In the genomic region with DNA sequence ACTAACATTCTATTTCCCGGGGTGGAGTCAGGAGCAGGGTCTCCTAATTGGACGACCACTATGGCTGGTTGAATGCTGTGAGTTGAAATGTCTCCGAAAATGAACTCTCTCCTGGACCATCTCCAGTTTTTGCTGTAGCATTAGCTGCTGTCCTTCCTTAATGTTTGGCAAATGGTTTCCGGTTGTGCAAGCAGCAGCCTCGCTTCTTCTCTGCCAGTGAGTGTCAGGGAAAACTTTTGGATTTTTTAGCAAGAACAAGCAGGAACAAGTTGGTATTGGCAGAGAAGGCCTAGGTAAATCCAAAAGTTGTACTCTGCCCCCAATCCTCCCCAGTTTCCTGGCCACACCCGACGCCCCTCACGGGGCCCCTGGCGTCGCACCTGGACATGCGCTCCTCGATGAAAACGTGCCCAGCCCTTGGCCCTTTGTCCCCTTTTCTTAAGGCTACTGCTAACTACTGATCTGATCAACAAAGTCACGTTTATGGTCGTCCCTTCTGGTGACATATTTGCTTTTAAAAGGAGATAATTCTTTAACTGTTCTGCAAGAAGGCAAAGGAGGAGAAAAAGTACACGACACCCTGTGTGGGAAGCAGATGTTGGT, we compare ENCODE assay signal across 28 cellular contexts.
DNase-seq lines count a peak whose midpoint lies in the region; ATAC-seq and TF ChIP-seq lines count a peak whose summit lies in the region.
"Had no signal": no experiment of that assay in that cellular context is flagged by ENCODE, and none has a peak within 500 bp of the region (broad histone marks: within the 10 kb centered on the region; RNA-seq: fewer than 3 reads in every experiment).

No MANE protein-coding gene starts in this region.

- no peaks in the 10 kb centered on the region for H3K36me3 Mint-ChIP-seq in MCF 10A (ENCODE audit: insufficient read depth, unreplicated experiment)
- H3K36me3 Mint-ChIP-seq: activated naive CD4-positive, alpha-beta T cell treated with anti-CD3 and anti-CD28 coated beads, Interleukin-2, amount 50 U/mL, for 72 hours; IgD-negative memory B cell had no signal

- no peaks in the 10 kb centered on the region for H3K36me3 ChIP-seq in mucosa of descending colon (ENCODE audit: low read depth)
- H3K36me3 ChIP-seq in suprapubic skin: no peaks in the 10 kb centered on the region
- H3K36me3 ChIP-seq: BLaER1 treated with 17β-estradiol and CSF1 and Interleukin-3, amounts not matched to agents 10 nM and 100 nM; heart right ventricle; neutrophil; Peyer's patch; upper lobe of right lung; WERI-Rb-1 had no signal

- H3K9me3 ChIP-seq in mucosa of descending colon (no peaks in the 10 kb centered on the region), suprapubic skin (no peaks in the 10 kb centered on the region)
- H3K9me3 ChIP-seq: BLaER1 treated with 17β-estradiol and CSF1 and Interleukin-3, amounts not matched to agents 10 nM and 100 nM; heart right ventricle; neutrophil; Peyer's patch; upper lobe of right lung had no signal

- peak; percentile 83 for ATAC-seq in mucosa of descending colon
- no peak for ATAC-seq in esophagus mucosa
- no peak for ATAC-seq in HG03108 (IDR thresholded peaks at IDR 0.05; ENCODE audit: unreplicated experiment)
- ATAC-seq: activated naive CD4-positive, alpha-beta T cell treated with anti-CD3 and anti-CD28 coated beads, Interleukin-2, amount 50 U/mL, for 72 hours; GM12878; HCT116; heart right ventricle; naive thymus-derived CD4-positive, alpha-beta T cell; upper lobe of right lung had no signal

- intact Hi-C loops in MCF 10A (cut with micrococcal nuclease): no loop called here
- intact Hi-C loops in mucosa of descending colon (cut with DNase I, micrococcal nuclease): no loop called here

- H3K27me3 Mint-ChIP-seq in MCF 10A (ENCODE audit: insufficient read depth, unreplicated experiment): no peaks in the 10 kb centered on the region
- H3K27me3 Mint-ChIP-seq: IgD-negative memory B cell had no signal

- H3K27me3 ChIP-seq in suprapubic skin: no peaks in the 10 kb centered on the region
- H3K27me3 ChIP-seq: BLaER1 treated with 17β-estradiol and CSF1 and Interleukin-3, amounts not matched to agents 10 nM and 100 nM; heart right ventricle; neutrophil; Peyer's patch; upper lobe of right lung had no signal

- BruUV-seq in MCF 10A (replicated peaks; lab: Mats Ljungman, UMichigan): no TSS peak

- no peak overlapping the region for H3K4me3 Mint-ChIP-seq in MCF 10A (ENCODE audit: unreplicated experiment)
- H3K4me3 Mint-ChIP-seq: IgD-negative memory B cell; naive thymus-derived CD4-positive, alpha-beta T cell; T-helper 2 cell treated with Interferon-gamma antibody and Interleukin-4, amounts not matched to agents 5 μg/mL and 100 μg/mL, for 36 hours had no signal

- WGBS in suprapubic skin: 46% methylated on average over 16 of the region's 16 CpGs

- no peaks in the 10 kb centered on the region for H3K9me3 Mint-ChIP-seq in MCF 10A (ENCODE audit: unreplicated experiment)
- H3K9me3 Mint-ChIP-seq: activated naive CD4-positive, alpha-beta T cell treated with anti-CD3 and anti-CD28 coated beads, Interleukin-2, amount 50 U/mL, for 72 hours; activated T-helper 2 cell treated with anti-CD3 and anti-CD28 coated beads, Interferon-gamma antibody, Interleukin-2, Interleukin-4, amounts not matched to agents 10 μg/mL and 5 μg/mL and 100 μg/mL, durations not matched to agents 14 hours and 24 hours and 36 hours; IgD-negative memory B cell; T-helper 2 cell treated with Interferon-gamma antibody and Interleukin-4, amounts not matched to agents 5 μg/mL and 100 μg/mL, for 36 hours had no signal

- H3K4me3 ChIP-seq in fibroblast of pulmonary artery (replicated peaks; ENCODE audit: low read depth, low read length) (no peak overlapping the region), mucosa of descending colon (no peak overlapping the region), suprapubic skin (no peak overlapping the region)
- H3K4me3 ChIP-seq: BLaER1 treated with 17β-estradiol and CSF1 and Interleukin-3, amounts not matched to agents 10 nM and 100 nM; GM12878; heart right ventricle; Peyer's patch; upper lobe of right lung had no signal

- no peak for TF ChIP-seq POLR2A in suprapubic skin (IDR thresholded peaks at IDR 0.05)

- peak overlapping the region; percentile 28 for H3K27ac ChIP-seq in suprapubic skin
- H3K27ac ChIP-seq: neutrophil, upper lobe of right lung, WERI-Rb-1 had no signal

- H3K27ac Mint-ChIP-seq in MCF 10A (ENCODE audit: low read depth, unreplicated experiment): peak overlapping the region; percentile 64
- H3K27ac Mint-ChIP-seq: activated naive CD4-positive, alpha-beta T cell treated with anti-CD3 and anti-CD28 coated beads, Interleukin-2, amount 50 U/mL, for 72 hours; activated T-helper 2 cell treated with anti-CD3 and anti-CD28 coated beads, Interferon-gamma antibody, Interleukin-2, Interleukin-4, amounts not matched to agents 10 μg/mL and 5 μg/mL and 100 μg/mL, durations not matched to agents 14 hours and 24 hours and 36 hours; IgD-negative memory B cell; progenitor cell of endocrine pancreas; T-helper 2 cell treated with Interferon-gamma antibody and Interleukin-4, amounts not matched to agents 5 μg/mL and 100 μg/mL, for 36 hours had no signal

- no peak for TF ChIP-seq CTCF in MCF 10A (IDR thresholded peaks at IDR 0.05; ENCODE audit: unreplicated experiment)
- TF ChIP-seq CTCF in fibroblast of pulmonary artery (IDR thresholded peaks at IDR 0.05; ENCODE audit: low read length, missing control alignments): no peak
- TF ChIP-seq CTCF in mucosa of descending colon (IDR thresholded peaks at IDR 0.05): no peak
- no peak for TF ChIP-seq CTCF in suprapubic skin (IDR thresholded peaks at IDR 0.05)

- peaks cover 5% of the 10 kb centered on the region for H3K4me1 ChIP-seq in mucosa of descending colon (ENCODE audit: low read depth)
- peaks cover 59% of the 10 kb centered on the region for H3K4me1 ChIP-seq in suprapubic skin

- peaks cover 37% of the 10 kb centered on the region for H3K4me1 Mint-ChIP-seq in MCF 10A (ENCODE audit: insufficient read depth, unreplicated experiment)

- POLR2A ChIA-PET in MCF 10A (lab: Yijun Ruan, JAX): interaction anchor here (0.9 kb wide), 1 partner anchor 53 kb away, joined by 3 read pairs; no protein-coding TSS in a partner anchor

- no peak for TF ChIP-seq EP300 in suprapubic skin (IDR thresholded peaks at IDR 0.05)

- CTCF ChIA-PET in MCF 10A (lab: Yijun Ruan, JAX): interaction anchor here (0.7 kb wide), 1 partner anchor 8 kb away, joined by 3 read pairs; no protein-coding TSS in a partner anchor

- DNase-seq in MCF 10A (ENCODE audit: unreplicated experiment) (peak; percentile 72), fibroblast of pulmonary artery (ENCODE audit: low read depth) (peak; percentile 69), mucosa of descending colon (peak; percentile 58 to 74 (median 60)), suprapubic skin (ENCODE audit: low spot score in 2 of 2) (no peak), activated gamma-delta T cell treated with Interleukin-2 at 50 U/mL for 16 hours (no peak), NCI-H1436 treated with DMSO at 0.1 percent for 48 hours (lab: John Stamatoyannopoulos, UW) (no peak)
- DNase-seq: activated CD4-positive, alpha-beta T cell treated with anti-CD3 and anti-CD28 coated beads for 4 hours; effector CD4-positive, alpha-beta T cell; heart right ventricle; naive thymus-derived CD4-positive, alpha-beta T cell; NCI-H774; Peyer's patch; SIG-M5; stimulated activated CD4-positive, alpha-beta T cell treated with anti-CD3 and anti-CD28 coated beads, Interleukin-15, amount 100 ng/mL, for 24 hours; stimulated activated CD4-positive, alpha-beta T cell treated with anti-CD3 and anti-CD28 coated beads, Interleukin-4, amount 100 ng/mL, for 4 hours; upper lobe of right lung; WERI-Rb-1 had no signal

Comparison
In these comparisons a context has a peak if more than half of its experiments do, and no peak if none do; other contexts are left out.
1. DNase-seq: peak in MCF 10A (single experiment), fibroblast of pulmonary artery (single experiment) and mucosa of descending colon (3 of 3); none in suprapubic skin (0 of 2), activated gamma-delta T cell treated with Interleukin-2 at 50 U/mL for 16 hours (single experiment) and NCI-H1436 treated with DMSO at 0.1 percent for 48 hours (single experiment).